8 cellular contexts compared by ENCODE assay signal in genomic region chr11:64864135-64864472, GRCh38. TPM values are rescaled to one million over a fixed set of nuclear protein-coding genes. Genes with fewer than 3 reads are reported as not detected.
DNase-seq lines count a peak whose midpoint lies in the region; ATAC-seq and TF ChIP-seq lines count a peak whose summit lies in the region.

No MANE protein-coding gene starts in this region.

- H3K36me3 ChIP-seq in DOHH2 (ENCODE audit: control insufficient read depth, low read length), result peaks cover 69% of the 10 kb centered on the region
- H3K36me3 ChIP-seq in rectal smooth muscle tissue (ENCODE audit: control insufficient read depth, insufficient read depth, low read length), result peaks cover 9% of the 10 kb centered on the region

- no peak overlapping the region for H3K4me3 Mint-ChIP-seq in WTC11

- no peak overlapping the region for H3K27ac Mint-ChIP-seq in WTC11

- peak overlapping the region; percentile 96 for H3K27ac ChIP-seq in DOHH2 (ENCODE audit: low read depth, low read length)
- H3K27ac ChIP-seq in foreskin keratinocyte, result peak overlapping the region; percentile 27
- peak overlapping the region; percentile 95 for H3K27ac ChIP-seq in rectal smooth muscle tissue (ENCODE audit: low read depth, low read length)

- no peaks in the 10 kb centered on the region for H3K9me3 Mint-ChIP-seq in WTC11

- CTCF ChIA-PET in WTC11 (lab: Charles Lee), result interaction anchor here (0.7 to 7.2 kb wide), 12 partner anchors 11 to 176 kb away, joined by 3 to 97 read pairs (median 4); partner anchors contain the start of genes BATF2, CDC42BPG and EHD1

- no peaks in the 10 kb centered on the region for H4K20me1 ChIP-seq in DOHH2 (ENCODE audit: control insufficient read depth, insufficient read depth, low read depth, low read length)

- H3F3A ChIP-seq in DOHH2 (ENCODE audit: control insufficient read depth, insufficient read depth), result peaks cover 76% of the 10 kb centered on the region

- ATAC-seq in WTC11, result peak; percentile 17
- ATAC-seq in foreskin keratinocyte, result no peak
- no peak for ATAC-seq in GM21423 (IDR thresholded peaks at IDR 0.05; ENCODE audit: unreplicated experiment)
- ATAC-seq in HG02623 (IDR thresholded peaks at IDR 0.05; ENCODE audit: unreplicated experiment), result no peak

- H3K4me1 Mint-ChIP-seq in WTC11, result peaks cover 17% of the 10 kb centered on the region

- DNase-seq in WTC11 (ENCODE audit: low spot score), result no peak
- DNase-seq in foreskin keratinocyte, result no peak
- DNase-seq in mucosa of gallbladder (ENCODE audit: low spot score), result no peak
- no peak for DNase-seq in islet precursor cell

- H3K4me1 ChIP-seq in DOHH2 (ENCODE audit: control insufficient read depth, low read length) (peaks cover 100% of the 10 kb centered on the region), foreskin keratinocyte (peaks cover 37% of the 10 kb centered on the region), rectal smooth muscle tissue (ENCODE audit: control insufficient read depth, insufficient read depth, low read length) (peaks cover 46% of the 10 kb centered on the region)

- TF ChIP-seq CTCF in DOHH2 (IDR thresholded peaks at IDR 0.05; ENCODE audit: low read depth, low read length, poor library complexity, severe bottlenecking), result no peak
- no peak for TF ChIP-seq CTCF in WTC11 (IDR thresholded peaks at IDR 0.05)
- no peak for TF ChIP-seq CTCF in foreskin keratinocyte (conservative IDR thresholded peaks at IDR 0.05)

- peaks cover 78% of the 10 kb centered on the region for H3K79me2 ChIP-seq in DOHH2 (ENCODE audit: control insufficient read depth, low read length)

- H3K4me3 ChIP-seq in DOHH2 (ENCODE audit: low read length) (peak overlapping the region; percentile 71), rectal smooth muscle tissue (ENCODE audit: low read length) (peak overlapping the region; percentile 34)

- H3K9me2 ChIP-seq in DOHH2 (replicated peaks; ENCODE audit: control insufficient read depth, low read length), result no peaks in the 10 kb centered on the region

- H3K36me3 Mint-ChIP-seq in WTC11, result no peaks in the 10 kb centered on the region; the same call in 1 of the 2 replicates

- no peaks in the 10 kb centered on the region for H3K27me3 Mint-ChIP-seq in WTC11 (ENCODE audit: low read depth)

- H3K9ac ChIP-seq in rectal smooth muscle tissue (ENCODE audit: low read length), result no peak overlapping the region

- POLR2A ChIA-PET in WTC11 (lab: Charles Lee), result interaction anchor here (1.1 kb wide), 1 partner anchor 15 kb away, joined by 3 read pairs; the partner anchor contains the start of gene EHD1

- H3K4me2 ChIP-seq in DOHH2 (ENCODE audit: low read length), result peak overlapping the region; percentile 84

- no peaks in the 10 kb centered on the region for H3K9me3 ChIP-seq in DOHH2 (ENCODE audit: control insufficient read depth, insufficient read depth, low read length)

- H3K27me3 ChIP-seq in DOHH2 (ENCODE audit: control insufficient read depth, low read length), result no peaks in the 10 kb centered on the region
- no peaks in the 10 kb centered on the region for H3K27me3 ChIP-seq in foreskin keratinocyte
- no peaks in the 10 kb centered on the region for H3K27me3 ChIP-seq in rectal smooth muscle tissue (ENCODE audit: control insufficient read depth, insufficient read depth, low read length)

TF ChIP-seq in WTC11, 78 proteins besides CTCF, POLR2A, EP300 and RAD21 (continues in another document):
- TF ChIP-seq TP53 (CRISPR knock-in tag; IDR thresholded peaks at IDR 0.05) (no peak), ZNF317 (CRISPR knock-in tag; IDR thresholded peaks at IDR 0.05; ENCODE audit: borderline replicate concordance, low read depth) (no peak), MAX (CRISPR knock-in tag; IDR thresholded peaks at IDR 0.05) (no peak), PRDM15 (CRISPR knock-in tag; IDR thresholded peaks at IDR 0.05) (no peak), E2F5 (CRISPR knock-in tag; IDR thresholded peaks at IDR 0.05) (no peak), ZNF532 (CRISPR knock-in tag; IDR thresholded peaks at IDR 0.05; ENCODE audit: borderline replicate concordance) (no peak), ESRRA (CRISPR knock-in tag; IDR thresholded peaks at IDR 0.05; ENCODE audit: borderline replicate concordance) (no peak)

RNA-seq across cellular contexts. Expression of gene EHD1, which starts 14.3 kb away (rescaled TPM):
- total RNA-seq in WTC11 (2021) (29.9 to 38.1 TPM (median 35.2 TPM) in 3 replicates), foreskin keratinocyte (94.9 and 114 TPM in 2 replicates), mucosa of gallbladder (85.6 TPM)
- polyA plus RNA-seq in foreskin keratinocyte, result 90.4 and 115 TPM in 2 replicates

RNA-seq across cellular contexts. Expression of gene CDC42BPG, which starts 19.7 kb away (rescaled TPM):
- 14.9 to 21.6 TPM (median 17.3 TPM) in 3 replicates for total RNA-seq in WTC11 (2021)
- total RNA-seq in foreskin keratinocyte, result 10.3 and 11.1 TPM in 2 replicates
- 4.7 and 5.3 TPM in 2 replicates for polyA plus RNA-seq in foreskin keratinocyte
- total RNA-seq in mucosa of gallbladder, result 37.1 TPM

RNA-seq across cellular contexts. Expression of gene ATG2A, which starts 52.9 kb away (rescaled TPM):
- total RNA-seq in WTC11 (2021) (25.2 to 31.4 TPM (median 27.6 TPM) in 3 replicates), foreskin keratinocyte (13.6 and 14.0 TPM in 2 replicates), mucosa of gallbladder (39.3 TPM)
- 11.4 and 12.5 TPM in 2 replicates for polyA plus RNA-seq in foreskin keratinocyte

RNA-seq across cellular contexts. Expression of gene MEN1, which starts 53.8 kb away (rescaled TPM):
- total RNA-seq in WTC11 (2021) (47.1 to 53.3 TPM (median 51.2 TPM) in 3 replicates), foreskin keratinocyte (27.3 and 30.8 TPM in 2 replicates), mucosa of gallbladder (34.8 TPM)
- polyA plus RNA-seq in foreskin keratinocyte, result 30.2 and 35.3 TPM in 2 replicates

Comparison
In these comparisons a context has a peak if more than half of its experiments do, and no peak if none do; other contexts are left out.
1. H3K27ac ChIP-seq: peak in every context shown above with its lines; median percentile 96 in DOHH2; 95 in rectal smooth muscle tissue; 27 in foreskin keratinocyte.